Comparison of ENCODE assay signal across 39 cellular contexts in genomic region chr12:104337030-104337558, GRCh38.
"Had no signal": no experiment of that assay in that cellular context is flagged by ENCODE, and none has a peak within 500 bp of the region (broad histone marks: within the 10 kb centered on the region; RNA-seq: fewer than 3 reads in every experiment).

No MANE protein-coding gene starts in this region.

- H3K9me3 ChIP-seq: ascending aorta had no signal

- FAIRE-seq: bronchial epithelial cell, TTC549 had no signal

- H3K4me3 ChIP-seq: ascending aorta, cardiac muscle cell had no signal

- H3K9me3 Mint-ChIP-seq: activated CD4-positive, alpha-beta memory T cell treated with anti-CD3 and anti-CD28 coated beads, Interleukin-2, amount 10 ng/mL, durations not matched to agents 7 days and 5 days; activated CD4-positive, alpha-beta T cell treated with anti-CD3 and anti-CD28 coated beads, Interleukin-2, amount 10 ng/mL, durations not matched to agents 7 days and 5 days; activated naive CD4-positive, alpha-beta T cell treated with anti-CD3 and anti-CD28 coated beads, Interleukin-2, amount 10 ng/mL, durations not matched to agents 7 days and 5 days; activated naive CD4-positive, alpha-beta T cell treated with anti-CD3 and anti-CD28 coated beads, Interleukin-2, amount 50 U/mL, for 24 hours; activated naive CD8-positive, alpha-beta T cell treated with anti-CD3 and anti-CD28 coated beads, Interleukin-2, amount 10 ng/mL, durations not matched to agents 7 days and 5 days; activated naive CD8-positive, alpha-beta T cell treated with anti-CD3 and anti-CD28 coated beads, Interleukin-2, amount 50 U/mL, for 24 hours; activated T-cell treated with anti-CD3 and anti-CD28 coated beads, Interleukin-2, amount 50 U/mL, for 24 hours; activated T-helper 2 cell treated with anti-CD3 and anti-CD28 coated beads, Interferon-gamma antibody, Interleukin-2, Interleukin-4, amounts not matched to agents 10 μg/mL and 5 μg/mL and 100 μg/mL, durations not matched to agents 14 hours and 24 hours and 36 hours; brain; central memory CD8-positive, alpha-beta T cell; T-helper 1 cell treated with Interleukin-12 subunit alpha and Interleukin-12 subunit beta and Interleukin-4 antibody, amounts not matched to agents 30 μg/mL and 1 μg/mL, for 36 hours; T-helper 2 cell treated with Interferon-gamma antibody and Interleukin-4, amounts not matched to agents 5 μg/mL and 100 μg/mL, for 36 hours; WTC11 had no signal

- H3K27ac ChIP-seq: cardiac muscle cell, WERI-Rb-1 had no signal

- H3K27ac Mint-ChIP-seq: activated CD4-positive, alpha-beta memory T cell treated with anti-CD3 and anti-CD28 coated beads, Interleukin-2, amount 10 ng/mL, durations not matched to agents 7 days and 5 days; activated CD4-positive, alpha-beta T cell treated with anti-CD3 and anti-CD28 coated beads for 36 hours; activated CD4-positive, alpha-beta T cell treated with anti-CD3 and anti-CD28 coated beads, Interleukin-2, amount 10 ng/mL, durations not matched to agents 7 days and 5 days; activated CD8-positive, alpha-beta memory T cell treated with anti-CD3 and anti-CD28 coated beads, Interleukin-2, amount 10 ng/mL, durations not matched to agents 7 days and 5 days; activated CD8-positive, alpha-beta T cell treated with anti-CD3 and anti-CD28 coated beads, Interleukin-2, amount 10 ng/mL, durations not matched to agents 7 days and 5 days; activated naive CD4-positive, alpha-beta T cell treated with anti-CD3 and anti-CD28 coated beads, Interleukin-2, amount 10 ng/mL, durations not matched to agents 7 days and 5 days; activated naive CD4-positive, alpha-beta T cell treated with anti-CD3 and anti-CD28 coated beads, Interleukin-2, amount 50 U/mL, for 24 hours; activated naive CD8-positive, alpha-beta T cell; activated naive CD8-positive, alpha-beta T cell treated with anti-CD3 and anti-CD28 coated beads, Interleukin-2, amount 10 ng/mL, durations not matched to agents 7 days and 5 days; activated naive CD8-positive, alpha-beta T cell treated with anti-CD3 and anti-CD28 coated beads, Interleukin-2, amount 50 U/mL, for 24 hours; activated T-cell treated with anti-CD3 and anti-CD28 coated beads, Interleukin-2, amount 50 U/mL, for 24 hours; activated T-helper 2 cell treated with anti-CD3 and anti-CD28 coated beads, Interferon-gamma antibody, Interleukin-2, Interleukin-4, amounts not matched to agents 10 μg/mL and 5 μg/mL and 100 μg/mL, durations not matched to agents 14 hours and 24 hours and 36 hours; T-helper 1 cell treated with Interleukin-12 subunit alpha and Interleukin-12 subunit beta and Interleukin-4 antibody, amounts not matched to agents 30 μg/mL and 1 μg/mL, for 36 hours; T-helper 2 cell treated with Interferon-gamma antibody and Interleukin-4, amounts not matched to agents 5 μg/mL and 100 μg/mL, for 36 hours; WTC11 had no signal

- H3K27me3 Mint-ChIP-seq: activated CD4-positive, alpha-beta memory T cell treated with anti-CD3 and anti-CD28 coated beads, Interleukin-2, amount 10 ng/mL, durations not matched to agents 7 days and 5 days; activated CD4-positive, alpha-beta T cell treated with anti-CD3 and anti-CD28 coated beads for 36 hours; activated CD4-positive, alpha-beta T cell treated with anti-CD3 and anti-CD28 coated beads, Interleukin-2, amount 10 ng/mL, durations not matched to agents 7 days and 5 days; activated CD8-positive, alpha-beta memory T cell treated with anti-CD3 and anti-CD28 coated beads, Interleukin-2, amount 10 ng/mL, durations not matched to agents 7 days and 5 days; activated naive CD4-positive, alpha-beta T cell treated with anti-CD3 and anti-CD28 coated beads, Interleukin-2, amount 10 ng/mL, durations not matched to agents 7 days and 5 days; activated naive CD4-positive, alpha-beta T cell treated with anti-CD3 and anti-CD28 coated beads, Interleukin-2, amount 50 U/mL, for 24 hours; activated naive CD8-positive, alpha-beta T cell; activated naive CD8-positive, alpha-beta T cell treated with anti-CD3 and anti-CD28 coated beads, Interleukin-2, amount 10 ng/mL, durations not matched to agents 7 days and 5 days; activated naive CD8-positive, alpha-beta T cell treated with anti-CD3 and anti-CD28 coated beads, Interleukin-2, amount 50 U/mL, for 24 hours; activated T-cell treated with anti-CD3 and anti-CD28 coated beads, Interleukin-2, amount 50 U/mL, for 24 hours; brain; central memory CD8-positive, alpha-beta T cell had no signal

- DNase-seq: activated CD4-positive, alpha-beta memory T cell treated with anti-CD3 and anti-CD28 coated beads, Interleukin-2, amount 10 ng/mL, durations not matched to agents 7 days and 5 days; activated CD4-positive, alpha-beta T cell treated with anti-CD3 and anti-CD28 coated beads for 1 hour; activated CD4-positive, alpha-beta T cell treated with anti-CD3 and anti-CD28 coated beads for 36 hours; activated CD4-positive, alpha-beta T cell treated with anti-CD3 and anti-CD28 coated beads for 48 hours; activated CD4-positive, alpha-beta T cell treated with anti-CD3 and anti-CD28 coated beads, Interleukin-2, amount 10 ng/mL, durations not matched to agents 7 days and 5 days; activated CD4-positive, alpha-beta T cell treated with anti-CD3 and anti-CD28 coated beads, Interleukin-2, amount 50 U/mL, for 48 hours; activated CD4-positive, CD25-positive, alpha-beta regulatory T cell; activated CD8-positive, alpha-beta memory T cell treated with anti-CD3 and anti-CD28 coated beads for 24 hours; activated CD8-positive, alpha-beta memory T cell treated with anti-CD3 and anti-CD28 coated beads, Interleukin-2, amount 10 ng/mL, durations not matched to agents 7 days and 5 days; activated CD8-positive, alpha-beta memory T cell treated with anti-CD3 and anti-CD28 coated beads, Interleukin-2, amount 50 U/mL, for 48 hours; activated CD8-positive, alpha-beta T cell treated with anti-CD3 and anti-CD28 coated beads, Interleukin-2, amount 10 ng/mL, durations not matched to agents 7 days and 5 days; activated effector memory CD4-positive, alpha-beta T cell treated with Interleukin-2 at 50 U/mL for 16 hours; activated gamma-delta T cell; activated naive CD4-positive, alpha-beta T cell treated with anti-CD3 and anti-CD28 coated beads, Interleukin-2, amount 10 ng/mL, durations not matched to agents 7 days and 5 days; activated naive CD4-positive, alpha-beta T cell treated with Interleukin-2 at 50 U/mL for 16 hours; activated naive CD8-positive, alpha-beta T cell treated with anti-CD3 and anti-CD28 coated beads, Interleukin-2, amount 10 ng/mL, durations not matched to agents 7 days and 5 days; activated naive CD8-positive, alpha-beta T cell treated with anti-CD3 and anti-CD28 coated beads, Interleukin-2, amount 50 U/mL, for 24 hours; activated T-cell treated with anti-CD3 and anti-CD28 coated beads, Interleukin-2, amount 50 U/mL, for 24 hours; activated T-cell treated with anti-CD3 and anti-CD28 coated beads, Interleukin-2, amount 50 U/mL, for 48 hours; amygdala; anterior cingulate cortex; caudate nucleus; cerebellar nuclear complex; T-helper 2 cell; T-helper 9 cell; WERI-Rb-1 had no signal

- H3K4me3 Mint-ChIP-seq: activated CD4-positive, alpha-beta memory T cell treated with anti-CD3 and anti-CD28 coated beads, Interleukin-2, amount 10 ng/mL, durations not matched to agents 7 days and 5 days; activated CD4-positive, alpha-beta T cell treated with anti-CD3 and anti-CD28 coated beads for 36 hours; activated CD4-positive, alpha-beta T cell treated with anti-CD3 and anti-CD28 coated beads, Interleukin-2, amount 10 ng/mL, durations not matched to agents 7 days and 5 days; activated CD8-positive, alpha-beta memory T cell treated with anti-CD3 and anti-CD28 coated beads, Interleukin-2, amount 10 ng/mL, durations not matched to agents 7 days and 5 days; activated CD8-positive, alpha-beta T cell treated with anti-CD3 and anti-CD28 coated beads, Interleukin-2, amount 10 ng/mL, durations not matched to agents 7 days and 5 days; activated naive CD4-positive, alpha-beta T cell treated with anti-CD3 and anti-CD28 coated beads, Interleukin-2, amount 10 ng/mL, durations not matched to agents 7 days and 5 days; activated naive CD4-positive, alpha-beta T cell treated with anti-CD3 and anti-CD28 coated beads, Interleukin-2, amount 50 U/mL, for 24 hours; activated naive CD8-positive, alpha-beta T cell; activated naive CD8-positive, alpha-beta T cell treated with anti-CD3 and anti-CD28 coated beads, Interleukin-2, amount 10 ng/mL, durations not matched to agents 7 days and 5 days; activated naive CD8-positive, alpha-beta T cell treated with anti-CD3 and anti-CD28 coated beads, Interleukin-2, amount 50 U/mL, for 24 hours; activated T-cell treated with anti-CD3 and anti-CD28 coated beads, Interleukin-2, amount 50 U/mL, for 24 hours; brain; central memory CD8-positive, alpha-beta T cell; T-helper 1 cell treated with Interleukin-12 subunit alpha and Interleukin-12 subunit beta and Interleukin-4 antibody, amounts not matched to agents 30 μg/mL and 1 μg/mL, for 36 hours; T-helper 2 cell treated with Interferon-gamma antibody and Interleukin-4, amounts not matched to agents 5 μg/mL and 100 μg/mL, for 36 hours; WTC11 had no signal

- ATAC-seq: activated CD4-positive, alpha-beta T cell treated with anti-CD3 and anti-CD28 coated beads for 36 hours; activated CD4-positive, CD25-positive, alpha-beta regulatory T cell treated with anti-CD3 and anti-CD28 coated beads, Interleukin-2, amount 50 U/mL, for 24 hours; activated CD8-positive, alpha-beta memory T cell treated with anti-CD3 and anti-CD28 coated beads, Interleukin-2, amount 10 ng/mL, durations not matched to agents 7 days and 5 days; activated CD8-positive, alpha-beta T cell treated with anti-CD3 and anti-CD28 coated beads, Interleukin-2, amount 10 ng/mL, durations not matched to agents 7 days and 5 days; activated naive CD8-positive, alpha-beta T cell treated with anti-CD3 and anti-CD28 coated beads, Interleukin-2, amount 50 U/mL, for 24 hours; WTC11 had no signal

- H3K4me1 Mint-ChIP-seq: activated CD4-positive, alpha-beta memory T cell treated with anti-CD3 and anti-CD28 coated beads, Interleukin-2, amount 10 ng/mL, durations not matched to agents 7 days and 5 days; activated CD4-positive, alpha-beta T cell treated with anti-CD3 and anti-CD28 coated beads for 36 hours; activated CD4-positive, alpha-beta T cell treated with anti-CD3 and anti-CD28 coated beads, Interleukin-2, amount 10 ng/mL, durations not matched to agents 7 days and 5 days; activated CD8-positive, alpha-beta memory T cell treated with anti-CD3 and anti-CD28 coated beads, Interleukin-2, amount 10 ng/mL, durations not matched to agents 7 days and 5 days; activated naive CD4-positive, alpha-beta T cell treated with anti-CD3 and anti-CD28 coated beads, Interleukin-2, amount 10 ng/mL, durations not matched to agents 7 days and 5 days; activated naive CD8-positive, alpha-beta T cell treated with anti-CD3 and anti-CD28 coated beads, Interleukin-2, amount 10 ng/mL, durations not matched to agents 7 days and 5 days; activated naive CD8-positive, alpha-beta T cell treated with anti-CD3 and anti-CD28 coated beads, Interleukin-2, amount 50 U/mL, for 24 hours; central memory CD8-positive, alpha-beta T cell; WTC11 had no signal

- H3K27me3 ChIP-seq: ascending aorta, cardiac muscle cell had no signal
